In the genomic region with DNA sequence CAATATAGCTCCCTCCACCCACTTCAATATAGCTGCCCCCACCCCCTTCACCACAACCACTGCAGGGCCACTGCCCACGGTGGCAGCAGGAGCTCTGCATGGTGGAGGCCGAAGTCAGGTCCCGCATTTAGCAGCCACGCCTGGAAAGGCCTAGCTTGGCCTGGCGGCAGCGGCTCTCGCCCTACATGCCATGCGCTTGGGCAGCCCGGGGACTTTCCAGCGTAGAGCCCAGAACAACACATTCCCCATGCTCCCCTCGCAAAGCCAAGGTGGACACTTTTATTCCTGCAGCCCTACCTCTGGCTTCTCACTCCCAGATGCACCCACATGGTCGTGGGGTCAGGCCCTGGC, we compare ENCODE assay signal across 1 cellular context.
TF ChIP-seq lines count a peak whose summit lies in the region.

No MANE protein-coding gene starts in this region.

TF ChIP-seq in H1, 55 proteins besides CTCF, POLR2A, EP300 and RAD21:
- no peak for TF ChIP-seq CHD2 (IDR thresholded peaks at IDR 0.05; ENCODE audit: low read length)
- no peak for TF ChIP-seq CEBPB (IDR thresholded peaks at IDR 0.05; ENCODE audit: low read depth, low read length)
- no peak for TF ChIP-seq SIX5 (IDR thresholded peaks at IDR 0.05; ENCODE audit: low read depth, low read length)
- TF ChIP-seq ASH2L (IDR thresholded peaks at IDR 0.05; ENCODE audit: low read length), result no peak
- no peak for TF ChIP-seq ZNF274 (IDR thresholded peaks at IDR 0.05; ENCODE audit: borderline replicate concordance, extremely low read depth, low read length)
- no peak for TF ChIP-seq ATF2 (IDR thresholded peaks at IDR 0.05; ENCODE audit: low read length)
- TF ChIP-seq NANOG (IDR thresholded peaks at IDR 0.05; ENCODE audit: insufficient read depth, low read depth, low read length, poor library complexity, severe bottlenecking), result no peak
- TF ChIP-seq POU5F1 (IDR thresholded peaks at IDR 0.05; ENCODE audit: low read depth, low read length), result no peak
- TF ChIP-seq GTF2F1 (IDR thresholded peaks at IDR 0.05; ENCODE audit: borderline replicate concordance, low read depth, low read length), result no peak
- TF ChIP-seq CTBP2 (IDR thresholded peaks at IDR 0.05; ENCODE audit: borderline replicate concordance, insufficient read depth, insufficient read length, low read length), result no peak
- TF ChIP-seq, protein P1, sequence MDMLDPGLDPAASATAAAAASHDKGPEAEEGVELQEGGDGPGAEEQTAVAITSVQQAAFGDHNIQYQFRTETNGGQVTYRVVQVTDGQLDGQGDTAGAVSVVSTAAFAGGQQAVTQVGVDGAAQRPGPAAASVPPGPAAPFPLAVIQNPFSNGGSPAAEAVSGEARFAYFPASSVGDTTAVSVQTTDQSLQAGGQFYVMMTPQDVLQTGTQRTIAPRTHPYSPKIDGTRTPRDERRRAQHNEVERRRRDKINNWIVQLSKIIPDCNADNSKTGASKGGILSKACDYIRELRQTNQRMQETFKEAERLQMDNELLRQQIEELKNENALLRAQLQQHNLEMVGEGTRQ (IDR thresholded peaks at IDR 0.05; ENCODE audit: low read length), result no peak
- no peak for TF ChIP-seq RNF2 (IDR thresholded peaks at IDR 0.05; ENCODE audit: borderline replicate concordance, low read depth, low read length, missing control alignments, poor library complexity, severe bottlenecking)
- TF ChIP-seq TBP (IDR thresholded peaks at IDR 0.05; ENCODE audit: low read depth, low read length), result no peak
